8 cellular contexts compared by ENCODE assay signal in the genomic region with DNA sequence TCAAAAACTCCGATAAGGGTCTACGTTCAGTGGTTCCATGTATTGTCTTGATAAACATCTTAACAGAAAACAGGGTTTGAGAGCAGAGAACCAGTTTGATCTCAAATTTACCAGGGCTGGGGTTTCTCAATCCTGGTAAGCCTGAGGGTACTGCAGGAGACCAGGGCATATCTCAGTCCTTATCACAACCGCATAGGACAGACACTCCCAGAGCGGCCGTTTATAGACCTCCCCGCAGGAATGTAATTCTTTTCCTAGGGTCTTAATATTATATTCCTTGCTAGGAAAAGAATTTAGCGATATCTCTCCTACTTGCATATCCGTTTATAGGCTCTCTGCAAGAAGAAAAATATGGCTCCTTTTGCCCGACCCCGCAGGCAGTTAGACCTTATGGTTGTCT. TPM values are rescaled to one million over a fixed set of nuclear protein-coding genes. Genes with fewer than 3 reads are reported as not detected.
"Had no signal": no experiment of that assay in that cellular context is flagged by ENCODE, and none has a peak within 500 bp of the region (broad histone marks: within the 10 kb centered on the region; RNA-seq: fewer than 3 reads in every experiment).

No MANE protein-coding gene starts in this region.

RNA-seq across cellular contexts. Expression of a gene that starts 4.7 kb away (rescaled TPM):
- total RNA-seq: natural killer cell treated with Interleukin-12 subunit alpha and Interleukin-12 subunit beta and Interleukin-15 and Interleukin-18, amount 100 ng/mL, for 72 hours had no signal
- polyA plus RNA-seq: immature natural killer cell had no signal

RNA-seq across cellular contexts. Expression of a gene that starts 5.7 kb away (rescaled TPM):
- total RNA-seq: mononuclear cell; natural killer cell treated with Interleukin-12 subunit alpha and Interleukin-12 subunit beta and Interleukin-15 and Interleukin-18, amount 100 ng/mL, for 72 hours had no signal
- polyA plus RNA-seq: immature natural killer cell had no signal

RNA-seq across cellular contexts. Expression of a gene that starts 15.6 kb away (rescaled TPM):
- total RNA-seq: mesothelial cell of epicardium; mononuclear cell; natural killer cell treated with Interleukin-12 subunit alpha and Interleukin-12 subunit beta and Interleukin-15 and Interleukin-18, amount 100 ng/mL, for 72 hours; progenitor cell of endocrine pancreas; renal cortical epithelial cell had no signal
- polyA plus RNA-seq: immature natural killer cell, neural cell, smooth muscle cell had no signal
